Comparison of ENCODE assay signal across 9 cellular contexts in genomic region chr1:24910751-24911650, GRCh38. TPM values are rescaled to one million over a fixed set of nuclear protein-coding genes. Genes with fewer than 3 reads are reported as not detected.
DNase-seq lines count a peak whose midpoint lies in the region; ATAC-seq and TF ChIP-seq lines count a peak whose summit lies in the region.
"Had no signal": no experiment of that assay in that cellular context is flagged by ENCODE, and none has a peak within 500 bp of the region (broad histone marks: within the 10 kb centered on the region; RNA-seq: fewer than 3 reads in every experiment).

No MANE protein-coding gene starts in this region.

- peaks cover 68% of the 10 kb centered on the region for H3K36me3 Mint-ChIP-seq in activated CD4-positive, alpha-beta T cell treated with anti-CD3 and anti-CD28 coated beads, Interleukin-2, amount 10 ng/mL, durations not matched to agents 24 days and 14 days (ENCODE audit: low read depth)
- H3K36me3 Mint-ChIP-seq in central memory CD8-positive, alpha-beta T cell (ENCODE audit: insufficient read depth), result peaks cover 87% of the 10 kb centered on the region

- peak overlapping the region; percentile 77 for H3K27ac Mint-ChIP-seq in activated CD4-positive, alpha-beta T cell treated with anti-CD3 and anti-CD28 coated beads, Interleukin-2, amount 10 ng/mL, durations not matched to agents 24 days and 14 days
- peak overlapping the region; percentile 100 for H3K27ac Mint-ChIP-seq in central memory CD8-positive, alpha-beta T cell (ENCODE audit: low read depth)

- peak; percentile 86 for ATAC-seq in central memory CD8-positive, alpha-beta T cell (replicated peaks; ENCODE audit: extremely low read depth, poor library complexity, severe bottlenecking)
- ATAC-seq in GM19351 (IDR thresholded peaks at IDR 0.05; ENCODE audit: unreplicated experiment), result no peak
- no peak for ATAC-seq in HG03280 (IDR thresholded peaks at IDR 0.05; ENCODE audit: unreplicated experiment)
- ATAC-seq in GM21717 (IDR thresholded peaks at IDR 0.05; ENCODE audit: unreplicated experiment), result no peak

- peak overlapping the region; percentile 0 for H3K4me3 Mint-ChIP-seq in activated CD4-positive, alpha-beta T cell treated with anti-CD3 and anti-CD28 coated beads, Interleukin-2, amount 10 ng/mL, durations not matched to agents 24 days and 14 days
- peak overlapping the region; percentile 68 for H3K4me3 Mint-ChIP-seq in central memory CD8-positive, alpha-beta T cell

- TF ChIP-seq POLR2A in GM18951 (IDR thresholded peaks at IDR 0.05; ENCODE audit: extremely low read depth, insufficient read depth, insufficient read length), result peak; percentile 16

- no peaks in the 10 kb centered on the region for H3K9me3 Mint-ChIP-seq in activated CD4-positive, alpha-beta T cell treated with anti-CD3 and anti-CD28 coated beads, Interleukin-2, amount 10 ng/mL, durations not matched to agents 24 days and 14 days
- H3K9me3 Mint-ChIP-seq in central memory CD8-positive, alpha-beta T cell, result no peaks in the 10 kb centered on the region

- in situ Hi-C loops in GM18951 (cut with MboI; ENCODE audit: low sequenced_read_pairs, unreplicated experiment), result no loop called here

- peaks cover 30% of the 10 kb centered on the region for H3K4me1 Mint-ChIP-seq in activated CD4-positive, alpha-beta T cell treated with anti-CD3 and anti-CD28 coated beads, Interleukin-2, amount 10 ng/mL, durations not matched to agents 24 days and 14 days
- peaks cover 79% of the 10 kb centered on the region for H3K4me1 Mint-ChIP-seq in central memory CD8-positive, alpha-beta T cell

- H3K27me3 Mint-ChIP-seq in activated CD4-positive, alpha-beta T cell treated with anti-CD3 and anti-CD28 coated beads, Interleukin-2, amount 10 ng/mL, durations not matched to agents 24 days and 14 days, result no peaks in the 10 kb centered on the region
- H3K27me3 Mint-ChIP-seq in central memory CD8-positive, alpha-beta T cell, result no peaks in the 10 kb centered on the region

- DNase-seq in activated CD4-positive, alpha-beta T cell treated with anti-CD3 and anti-CD28 coated beads, Interleukin-2, amount 10 ng/mL, durations not matched to agents 24 days and 14 days, result peak; percentile 85
- DNase-seq in central memory CD8-positive, alpha-beta T cell (ENCODE audit: low spot score in 2 of 2), result peak; percentile 74 to 92
- DNase-seq in stimulated activated CD4-positive, alpha-beta T cell treated with anti-CD3 and anti-CD28 coated beads, Interleukin-4, amount 100 ng/mL, for 24 hours, result peak; percentile 69
- DNase-seq in amygdala (lab: John Stamatoyannopoulos, UW), result no peak
- DNase-seq: NCI-H2029 treated with DMSO at 0.1 percent for 48 hours had no signal

- intact Hi-C loops in activated CD4-positive, alpha-beta T cell treated with anti-CD3 and anti-CD28 coated beads, Interleukin-2, amount 10 ng/mL, durations not matched to agents 24 days and 14 days (cut with micrococcal nuclease), result no loop called here

RNA-seq across cellular contexts. Expression of gene RUNX3, which starts 19.1 kb away (rescaled TPM):
- 110 and 112 TPM in 2 replicates for total RNA-seq in activated CD4-positive, alpha-beta T cell treated with anti-CD3 and anti-CD28 coated beads, Interleukin-2, amount 10 ng/mL, durations not matched to agents 24 days and 14 days

Comparison
In these comparisons a context has a peak if more than half of its experiments do, and no peak if none do; other contexts are left out.
1. DNase-seq: peak in activated CD4-positive, alpha-beta T cell treated with anti-CD3 and anti-CD28 coated beads, Interleukin-2, amount 10 ng/mL, durations not matched to agents 24 days and 14 days (single experiment), central memory CD8-positive, alpha-beta T cell (2 of 2) and stimulated activated CD4-positive, alpha-beta T cell treated with anti-CD3 and anti-CD28 coated beads, Interleukin-4, amount 100 ng/mL, for 24 hours (single experiment); none in amygdala (0 of 56).